In genomic region chr17:62616993-62617893, GRCh38 we compare ENCODE assay signal across 1 cellular context.
TF ChIP-seq lines count a peak whose summit lies in the region.

No MANE protein-coding gene starts in this region.

TF ChIP-seq in HepG2, 621 proteins besides CTCF, POLR2A, EP300 and RAD21 (continued from another document and continues in another):
- TF ChIP-seq CREBL2 (CRISPR knock-in tag; IDR thresholded peaks at IDR 0.05; ENCODE audit: borderline replicate concordance) (no peak), ZNF761 (CRISPR knock-in tag; conservative IDR thresholded peaks at IDR 0.05) (peak; percentile 77), ZC3H13 (CRISPR knock-in tag; IDR thresholded peaks at IDR 0.05) (peak; percentile 73; the same call in 1 of the 2 replicates), ZNF780A (CRISPR knock-in tag; IDR thresholded peaks at IDR 0.05) (no peak), NCOA2 (CRISPR knock-in tag; IDR thresholded peaks at IDR 0.05) (no peak; the same call in 1 of the 2 replicates), BORCS8-MEF2B (CRISPR knock-in tag; IDR thresholded peaks at IDR 0.05) (no peak), HMGA1 (CRISPR knock-in tag; conservative IDR thresholded peaks at IDR 0.05) (no peak), KLF12 (CRISPR knock-in tag; IDR thresholded peaks at IDR 0.05; ENCODE audit: borderline replicate concordance) (no peak), ZNF547 (CRISPR knock-in tag; IDR thresholded peaks at IDR 0.05) (no peak), ZNF615 (CRISPR knock-in tag; IDR thresholded peaks at IDR 0.05; ENCODE audit: borderline replicate concordance) (no peak), ZNF747 (CRISPR knock-in tag; IDR thresholded peaks at IDR 0.05; ENCODE audit: borderline replicate concordance) (peak; percentile 75; the same call in 1 of the 2 replicates), ZBTB8A (CRISPR knock-in tag; IDR thresholded peaks at IDR 0.05; ENCODE audit: borderline replicate concordance, low read depth) (no peak), HIVEP1 (CRISPR knock-in tag; IDR thresholded peaks at IDR 0.05) (0 out of 2 replicates have a peak, but pooled peaks have one; percentile 20), RELA (CRISPR knock-in tag; IDR thresholded peaks at IDR 0.05) (no peak; the same call in 1 of the 2 replicates), ZNF510 (CRISPR knock-in tag; IDR thresholded peaks at IDR 0.05; ENCODE audit: low read depth) (no peak), ZNF124 (CRISPR knock-in tag; IDR thresholded peaks at IDR 0.05) (no peak; the same call in 1 of the 2 replicates), KLF16 (CRISPR knock-in tag; IDR thresholded peaks at IDR 0.05) (no peak), MATR3 (CRISPR knock-in tag; IDR thresholded peaks at IDR 0.05) (no peak), POGZ (CRISPR knock-in tag; IDR thresholded peaks at IDR 0.05) (no peak), KAT8 (CRISPR knock-in tag; IDR thresholded peaks at IDR 0.05) (no peak), ZNF570 (CRISPR knock-in tag; IDR thresholded peaks at IDR 0.05; ENCODE audit: borderline replicate concordance) (no peak), GLI4 (CRISPR knock-in tag; IDR thresholded peaks at IDR 0.05; ENCODE audit: borderline replicate concordance) (no peak), SNAPC2 (CRISPR knock-in tag; IDR thresholded peaks at IDR 0.05) (no peak), ZSCAN25 (CRISPR knock-in tag; IDR thresholded peaks at IDR 0.05) (peak; percentile 96), HDAC6 (IDR thresholded peaks at IDR 0.05; ENCODE audit: low read depth, low read length) (no peak), ARID3A (IDR thresholded peaks at IDR 0.05; ENCODE audit: low read depth, low read length) (no peak), SNAI1 (CRISPR knock-in tag; IDR thresholded peaks at IDR 0.05; ENCODE audit: borderline replicate concordance) (no peak), ADNP (CRISPR knock-in tag; IDR thresholded peaks at IDR 0.05) (no peak), ZNF20 (CRISPR knock-in tag; IDR thresholded peaks at IDR 0.05) (no peak), NFKB2 (CRISPR knock-in tag; IDR thresholded peaks at IDR 0.05; ENCODE audit: borderline replicate concordance) (peak; percentile 36), WIZ (CRISPR knock-in tag; IDR thresholded peaks at IDR 0.05) (no peak), ZIK1 (CRISPR knock-in tag; IDR thresholded peaks at IDR 0.05; ENCODE audit: borderline replicate concordance, low read depth) (0 out of 2 replicates have a peak, but pooled peaks have one; percentile 55), BRD4 (CRISPR knock-in tag; IDR thresholded peaks at IDR 0.05) (no peak), KDM6A (CRISPR knock-in tag; IDR thresholded peaks at IDR 0.05; ENCODE audit: low read depth) (0 out of 2 replicates have a peak, but pooled peaks have one; percentile 39), ZNF468 (CRISPR knock-in tag; IDR thresholded peaks at IDR 0.05) (no peak), PHF20 (CRISPR knock-in tag; IDR thresholded peaks at IDR 0.05) (no peak), ZNF83 (CRISPR knock-in tag; IDR thresholded peaks at IDR 0.05; ENCODE audit: borderline replicate concordance) (no peak), TCF7L2 (IDR thresholded peaks at IDR 0.05; ENCODE audit: low read depth, low read length) (no peak)
- TF ChIP-seq, protein P1, sequence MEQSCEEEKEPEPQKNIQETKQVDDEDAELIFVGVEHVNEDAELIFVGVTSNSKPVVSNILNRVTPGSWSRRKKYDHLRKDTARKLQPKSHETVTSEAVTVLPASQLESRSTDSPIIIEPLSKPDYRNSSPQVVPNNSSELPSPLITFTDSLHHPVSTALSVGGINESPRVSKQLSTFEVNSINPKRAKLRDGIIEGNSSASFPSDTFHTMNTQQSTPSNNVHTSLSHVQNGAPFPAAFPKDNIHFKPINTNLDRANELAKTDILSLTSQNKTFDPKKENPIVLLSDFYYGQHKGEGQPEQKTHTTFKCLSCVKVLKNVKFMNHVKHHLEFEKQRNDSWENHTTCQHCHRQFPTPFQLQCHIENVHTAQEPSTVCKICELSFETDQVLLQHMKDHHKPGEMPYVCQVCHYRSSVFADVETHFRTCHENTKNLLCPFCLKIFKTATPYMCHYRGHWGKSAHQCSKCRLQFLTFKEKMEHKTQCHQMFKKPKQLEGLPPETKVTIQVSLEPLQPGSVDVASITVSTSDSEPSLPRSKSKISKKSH (CRISPR knock-in tag; IDR thresholded peaks at IDR 0.05; ENCODE audit: borderline replicate concordance), result no peak
- TF ChIP-seq, protein P2, sequence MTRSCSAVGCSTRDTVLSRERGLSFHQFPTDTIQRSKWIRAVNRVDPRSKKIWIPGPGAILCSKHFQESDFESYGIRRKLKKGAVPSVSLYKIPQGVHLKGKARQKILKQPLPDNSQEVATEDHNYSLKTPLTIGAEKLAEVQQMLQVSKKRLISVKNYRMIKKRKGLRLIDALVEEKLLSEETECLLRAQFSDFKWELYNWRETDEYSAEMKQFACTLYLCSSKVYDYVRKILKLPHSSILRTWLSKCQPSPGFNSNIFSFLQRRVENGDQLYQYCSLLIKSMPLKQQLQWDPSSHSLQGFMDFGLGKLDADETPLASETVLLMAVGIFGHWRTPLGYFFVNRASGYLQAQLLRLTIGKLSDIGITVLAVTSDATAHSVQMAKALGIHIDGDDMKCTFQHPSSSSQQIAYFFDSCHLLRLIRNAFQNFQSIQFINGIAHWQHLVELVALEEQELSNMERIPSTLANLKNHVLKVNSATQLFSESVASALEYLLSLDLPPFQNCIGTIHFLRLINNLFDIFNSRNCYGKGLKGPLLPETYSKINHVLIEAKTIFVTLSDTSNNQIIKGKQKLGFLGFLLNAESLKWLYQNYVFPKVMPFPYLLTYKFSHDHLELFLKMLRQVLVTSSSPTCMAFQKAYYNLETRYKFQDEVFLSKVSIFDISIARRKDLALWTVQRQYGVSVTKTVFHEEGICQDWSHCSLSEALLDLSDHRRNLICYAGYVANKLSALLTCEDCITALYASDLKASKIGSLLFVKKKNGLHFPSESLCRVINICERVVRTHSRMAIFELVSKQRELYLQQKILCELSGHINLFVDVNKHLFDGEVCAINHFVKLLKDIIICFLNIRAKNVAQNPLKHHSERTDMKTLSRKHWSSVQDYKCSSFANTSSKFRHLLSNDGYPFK (CRISPR knock-in tag; IDR thresholded peaks at IDR 0.05; ENCODE audit: borderline replicate concordance), result no peak; the same call in 1 of the 2 replicates
- TF ChIP-seq, protein P3, sequence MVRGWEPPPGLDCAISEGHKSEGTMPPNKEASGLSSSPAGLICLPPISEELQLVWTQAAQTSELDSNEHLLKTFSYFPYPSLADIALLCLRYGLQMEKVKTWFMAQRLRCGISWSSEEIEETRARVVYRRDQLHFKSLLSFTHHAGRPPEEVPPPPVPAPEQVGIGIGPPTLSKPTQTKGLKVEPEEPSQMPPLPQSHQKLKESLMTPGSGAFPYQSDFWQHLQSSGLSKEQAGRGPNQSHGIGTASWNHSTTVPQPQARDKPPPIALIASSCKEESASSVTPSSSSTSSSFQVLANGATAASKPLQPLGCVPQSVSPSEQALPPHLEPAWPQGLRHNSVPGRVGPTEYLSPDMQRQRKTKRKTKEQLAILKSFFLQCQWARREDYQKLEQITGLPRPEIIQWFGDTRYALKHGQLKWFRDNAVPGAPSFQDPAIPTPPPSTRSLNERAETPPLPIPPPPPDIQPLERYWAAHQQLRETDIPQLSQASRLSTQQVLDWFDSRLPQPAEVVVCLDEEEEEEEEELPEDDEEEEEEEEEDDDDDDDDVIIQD (CRISPR knock-in tag; IDR thresholded peaks at IDR 0.05; ENCODE audit: low read depth), result peak; percentile 22; the same call in 1 of the 2 replicates
- TF ChIP-seq, protein P4, sequence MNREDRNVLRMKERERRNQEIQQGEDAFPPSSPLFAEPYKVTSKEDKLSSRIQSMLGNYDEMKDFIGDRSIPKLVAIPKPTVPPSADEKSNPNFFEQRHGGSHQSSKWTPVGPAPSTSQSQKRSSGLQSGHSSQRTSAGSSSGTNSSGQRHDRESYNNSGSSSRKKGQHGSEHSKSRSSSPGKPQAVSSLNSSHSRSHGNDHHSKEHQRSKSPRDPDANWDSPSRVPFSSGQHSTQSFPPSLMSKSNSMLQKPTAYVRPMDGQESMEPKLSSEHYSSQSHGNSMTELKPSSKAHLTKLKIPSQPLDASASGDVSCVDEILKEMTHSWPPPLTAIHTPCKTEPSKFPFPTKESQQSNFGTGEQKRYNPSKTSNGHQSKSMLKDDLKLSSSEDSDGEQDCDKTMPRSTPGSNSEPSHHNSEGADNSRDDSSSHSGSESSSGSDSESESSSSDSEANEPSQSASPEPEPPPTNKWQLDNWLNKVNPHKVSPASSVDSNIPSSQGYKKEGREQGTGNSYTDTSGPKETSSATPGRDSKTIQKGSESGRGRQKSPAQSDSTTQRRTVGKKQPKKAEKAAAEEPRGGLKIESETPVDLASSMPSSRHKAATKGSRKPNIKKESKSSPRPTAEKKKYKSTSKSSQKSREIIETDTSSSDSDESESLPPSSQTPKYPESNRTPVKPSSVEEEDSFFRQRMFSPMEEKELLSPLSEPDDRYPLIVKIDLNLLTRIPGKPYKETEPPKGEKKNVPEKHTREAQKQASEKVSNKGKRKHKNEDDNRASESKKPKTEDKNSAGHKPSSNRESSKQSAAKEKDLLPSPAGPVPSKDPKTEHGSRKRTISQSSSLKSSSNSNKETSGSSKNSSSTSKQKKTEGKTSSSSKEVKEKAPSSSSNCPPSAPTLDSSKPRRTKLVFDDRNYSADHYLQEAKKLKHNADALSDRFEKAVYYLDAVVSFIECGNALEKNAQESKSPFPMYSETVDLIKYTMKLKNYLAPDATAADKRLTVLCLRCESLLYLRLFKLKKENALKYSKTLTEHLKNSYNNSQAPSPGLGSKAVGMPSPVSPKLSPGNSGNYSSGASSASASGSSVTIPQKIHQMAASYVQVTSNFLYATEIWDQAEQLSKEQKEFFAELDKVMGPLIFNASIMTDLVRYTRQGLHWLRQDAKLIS (CRISPR knock-in tag; IDR thresholded peaks at IDR 0.05), result no peak
- TF ChIP-seq, protein P5, sequence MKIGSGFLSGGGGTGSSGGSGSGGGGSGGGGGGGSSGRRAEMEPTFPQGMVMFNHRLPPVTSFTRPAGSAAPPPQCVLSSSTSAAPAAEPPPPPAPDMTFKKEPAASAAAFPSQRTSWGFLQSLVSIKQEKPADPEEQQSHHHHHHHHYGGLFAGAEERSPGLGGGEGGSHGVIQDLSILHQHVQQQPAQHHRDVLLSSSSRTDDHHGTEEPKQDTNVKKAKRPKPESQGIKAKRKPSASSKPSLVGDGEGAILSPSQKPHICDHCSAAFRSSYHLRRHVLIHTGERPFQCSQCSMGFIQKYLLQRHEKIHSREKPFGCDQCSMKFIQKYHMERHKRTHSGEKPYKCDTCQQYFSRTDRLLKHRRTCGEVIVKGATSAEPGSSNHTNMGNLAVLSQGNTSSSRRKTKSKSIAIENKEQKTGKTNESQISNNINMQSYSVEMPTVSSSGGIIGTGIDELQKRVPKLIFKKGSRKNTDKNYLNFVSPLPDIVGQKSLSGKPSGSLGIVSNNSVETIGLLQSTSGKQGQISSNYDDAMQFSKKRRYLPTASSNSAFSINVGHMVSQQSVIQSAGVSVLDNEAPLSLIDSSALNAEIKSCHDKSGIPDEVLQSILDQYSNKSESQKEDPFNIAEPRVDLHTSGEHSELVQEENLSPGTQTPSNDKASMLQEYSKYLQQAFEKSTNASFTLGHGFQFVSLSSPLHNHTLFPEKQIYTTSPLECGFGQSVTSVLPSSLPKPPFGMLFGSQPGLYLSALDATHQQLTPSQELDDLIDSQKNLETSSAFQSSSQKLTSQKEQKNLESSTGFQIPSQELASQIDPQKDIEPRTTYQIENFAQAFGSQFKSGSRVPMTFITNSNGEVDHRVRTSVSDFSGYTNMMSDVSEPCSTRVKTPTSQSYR (CRISPR knock-in tag; IDR thresholded peaks at IDR 0.05; ENCODE audit: borderline replicate concordance), result peak; percentile 86
- TF ChIP-seq, protein P6, sequence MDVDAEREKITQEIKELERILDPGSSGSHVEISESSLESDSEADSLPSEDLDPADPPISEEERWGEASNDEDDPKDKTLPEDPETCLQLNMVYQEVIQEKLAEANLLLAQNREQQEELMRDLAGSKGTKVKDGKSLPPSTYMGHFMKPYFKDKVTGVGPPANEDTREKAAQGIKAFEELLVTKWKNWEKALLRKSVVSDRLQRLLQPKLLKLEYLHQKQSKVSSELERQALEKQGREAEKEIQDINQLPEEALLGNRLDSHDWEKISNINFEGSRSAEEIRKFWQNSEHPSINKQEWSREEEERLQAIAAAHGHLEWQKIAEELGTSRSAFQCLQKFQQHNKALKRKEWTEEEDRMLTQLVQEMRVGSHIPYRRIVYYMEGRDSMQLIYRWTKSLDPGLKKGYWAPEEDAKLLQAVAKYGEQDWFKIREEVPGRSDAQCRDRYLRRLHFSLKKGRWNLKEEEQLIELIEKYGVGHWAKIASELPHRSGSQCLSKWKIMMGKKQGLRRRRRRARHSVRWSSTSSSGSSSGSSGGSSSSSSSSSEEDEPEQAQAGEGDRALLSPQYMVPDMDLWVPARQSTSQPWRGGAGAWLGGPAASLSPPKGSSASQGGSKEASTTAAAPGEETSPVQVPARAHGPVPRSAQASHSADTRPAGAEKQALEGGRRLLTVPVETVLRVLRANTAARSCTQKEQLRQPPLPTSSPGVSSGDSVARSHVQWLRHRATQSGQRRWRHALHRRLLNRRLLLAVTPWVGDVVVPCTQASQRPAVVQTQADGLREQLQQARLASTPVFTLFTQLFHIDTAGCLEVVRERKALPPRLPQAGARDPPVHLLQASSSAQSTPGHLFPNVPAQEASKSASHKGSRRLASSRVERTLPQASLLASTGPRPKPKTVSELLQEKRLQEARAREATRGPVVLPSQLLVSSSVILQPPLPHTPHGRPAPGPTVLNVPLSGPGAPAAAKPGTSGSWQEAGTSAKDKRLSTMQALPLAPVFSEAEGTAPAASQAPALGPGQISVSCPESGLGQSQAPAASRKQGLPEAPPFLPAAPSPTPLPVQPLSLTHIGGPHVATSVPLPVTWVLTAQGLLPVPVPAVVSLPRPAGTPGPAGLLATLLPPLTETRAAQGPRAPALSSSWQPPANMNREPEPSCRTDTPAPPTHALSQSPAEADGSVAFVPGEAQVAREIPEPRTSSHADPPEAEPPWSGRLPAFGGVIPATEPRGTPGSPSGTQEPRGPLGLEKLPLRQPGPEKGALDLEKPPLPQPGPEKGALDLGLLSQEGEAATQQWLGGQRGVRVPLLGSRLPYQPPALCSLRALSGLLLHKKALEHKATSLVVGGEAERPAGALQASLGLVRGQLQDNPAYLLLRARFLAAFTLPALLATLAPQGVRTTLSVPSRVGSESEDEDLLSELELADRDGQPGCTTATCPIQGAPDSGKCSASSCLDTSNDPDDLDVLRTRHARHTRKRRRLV (CRISPR knock-in tag; IDR thresholded peaks at IDR 0.05), result no peak
- TF ChIP-seq, protein P7, sequence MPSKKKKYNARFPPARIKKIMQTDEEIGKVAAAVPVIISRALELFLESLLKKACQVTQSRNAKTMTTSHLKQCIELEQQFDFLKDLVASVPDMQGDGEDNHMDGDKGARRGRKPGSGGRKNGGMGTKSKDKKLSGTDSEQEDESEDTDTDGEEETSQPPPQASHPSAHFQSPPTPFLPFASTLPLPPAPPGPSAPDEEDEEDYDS (CRISPR knock-in tag; IDR thresholded peaks at IDR 0.05), result peak; percentile 39
